8 cellular contexts compared by ENCODE assay signal in the genomic region with DNA sequence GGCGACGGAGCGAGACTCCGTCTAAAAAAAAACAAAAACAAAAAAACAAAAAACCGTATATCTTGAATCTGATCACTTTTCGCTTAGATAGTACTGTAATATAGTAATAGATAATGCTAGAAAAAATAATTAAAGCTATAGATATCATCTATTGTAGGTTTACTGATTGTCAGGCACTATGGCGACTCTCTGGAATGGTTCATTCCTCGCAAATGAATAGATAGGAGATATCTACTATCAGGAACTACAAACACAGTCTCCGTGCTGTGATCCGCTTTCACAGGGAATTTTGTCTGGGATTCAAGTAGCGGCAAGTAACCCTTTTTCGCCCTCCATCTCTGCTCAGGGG. TPM values are rescaled to one million over a fixed set of nuclear protein-coding genes. Genes with fewer than 3 reads are reported as not detected.
DNase-seq lines count a peak whose midpoint lies in the region; ATAC-seq and TF ChIP-seq lines count a peak whose summit lies in the region.

No MANE protein-coding gene starts in this region.

- TF ChIP-seq CTCF in AG09309 (IDR thresholded peaks at IDR 0.05; ENCODE audit: control insufficient read depth, insufficient read depth, low read depth, low read length, missing control alignments): no peak
- no peak for TF ChIP-seq CTCF in LNCaP clone FGC (IDR thresholded peaks at IDR 0.05; ENCODE audit: control insufficient read depth, extremely low read depth, insufficient read depth)
- peak in 1 of 56 donors; percentile 17 for TF ChIP-seq CTCF in dorsolateral prefrontal cortex (IDR thresholded peaks at IDR 0.05 in 54 of 56, conservative IDR thresholded peaks at IDR 0.05 in 2 of 56; ENCODE audit: low read depth in 1 of 56, partially characterized antibody in 56 of 56)
- no peak for TF ChIP-seq CTCF in natural killer cell (IDR thresholded peaks at IDR 0.05)

- H3K27ac ChIP-seq in dorsolateral prefrontal cortex: peak overlapping the region; percentile 82 to 99 (median 96)

- H3K4me3 ChIP-seq in AG09309 (ENCODE audit: control insufficient read depth, low read depth, low read length): peak overlapping the region; percentile 74
- peak overlapping the region; percentile 67 for H3K4me3 ChIP-seq in LNCaP clone FGC (ENCODE audit: low read depth, low read length)
- peak overlapping the region; percentile 64 to 98 (median 86) for H3K4me3 ChIP-seq in dorsolateral prefrontal cortex

- DNase-seq in AG09309 (ENCODE audit: low read depth) (no peak), LNCaP clone FGC (ENCODE audit: low read depth) (no peak), dorsolateral prefrontal cortex (no peak), natural killer cell (no peak), activated gamma-delta T cell treated with Interleukin-2 at 50 U/mL for 16 hours (no peak), cerebellum (ENCODE audit: low spot score) (no peak), EL (no peak)

- H3K9me3 Mint-ChIP-seq in natural killer cell: no peaks in the 10 kb centered on the region

- peak overlapping the region; percentile 97 for H3K4me3 Mint-ChIP-seq in natural killer cell

- peaks cover 22 to 26% of the 10 kb centered on the region in 2 donors for H3K4me1 Mint-ChIP-seq in natural killer cell

- ATAC-seq in natural killer cell: no peak
- ATAC-seq in GM21723 (IDR thresholded peaks at IDR 0.05; ENCODE audit: unreplicated experiment): no peak

- H3K27me3 ChIP-seq in dorsolateral prefrontal cortex: no peaks in the 10 kb centered on the region

- H3K36me3 Mint-ChIP-seq in natural killer cell: no peaks in the 10 kb centered on the region

- no peaks in the 10 kb centered on the region for H3K27me3 Mint-ChIP-seq in natural killer cell (ENCODE audit: low read depth in 2 of 2)

- intact Hi-C loops in dorsolateral prefrontal cortex (cut with DNase I): loop anchor here (1.0 to 10.0 kb wide), 4 partner anchors 80 to 208 kb away; a partner anchor contains a TSS
- intact Hi-C loops in natural killer cell (cut with micrococcal nuclease): no loop called here

- peak overlapping the region; percentile 95 to 96 for H3K27ac Mint-ChIP-seq in natural killer cell

RNA-seq across cellular contexts. Expression of a gene that starts 0.3 kb away (rescaled TPM):
- total RNA-seq in dorsolateral prefrontal cortex (1 to 10 TPM in 70 of 120 experiments, under 1 TPM in 5, not detected in 45; 0.68 to 5.1 (median 1.8) TPM), natural killer cell (not detected), cerebellum (not detected)

RNA-seq across cellular contexts. Expression of a gene that starts 5.0 kb away (rescaled TPM):
- total RNA-seq in dorsolateral prefrontal cortex (10 to 100 TPM in 43 of 120 experiments, 1 to 10 TPM in 77; 4.4 to 22.8 (median 8.8) TPM), natural killer cell (10 to 100 TPM; 21.7 to 31.3 (median 22.3) TPM), cerebellum (11.1 TPM)
